Comparison of ENCODE assay signal across 1 cellular context in the genomic region with DNA sequence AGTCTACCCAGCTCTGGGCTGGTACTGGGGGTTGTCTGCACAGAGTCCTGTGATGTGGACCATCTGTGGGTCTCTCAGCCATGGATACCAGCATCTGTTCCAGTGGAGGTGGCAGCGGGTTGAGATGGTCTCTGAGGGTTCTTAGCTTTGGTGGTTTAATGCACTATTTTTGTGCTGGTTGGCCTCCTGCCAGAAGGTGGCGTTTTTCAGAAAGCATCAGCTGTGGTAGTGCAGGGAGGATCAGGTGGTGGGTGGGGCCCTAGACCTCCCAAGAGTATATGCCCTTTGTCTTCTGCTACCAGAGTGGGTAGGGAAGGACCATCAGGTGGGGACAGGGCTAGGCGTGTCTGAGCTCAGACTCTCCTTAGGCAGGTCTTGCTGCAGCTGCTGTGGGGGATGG.
TF ChIP-seq lines count a peak whose summit lies in the region.

No MANE protein-coding gene starts in this region.

TF ChIP-seq in HepG2, 621 proteins besides CTCF, POLR2A, EP300 and RAD21:
- TF ChIP-seq, protein P1, sequence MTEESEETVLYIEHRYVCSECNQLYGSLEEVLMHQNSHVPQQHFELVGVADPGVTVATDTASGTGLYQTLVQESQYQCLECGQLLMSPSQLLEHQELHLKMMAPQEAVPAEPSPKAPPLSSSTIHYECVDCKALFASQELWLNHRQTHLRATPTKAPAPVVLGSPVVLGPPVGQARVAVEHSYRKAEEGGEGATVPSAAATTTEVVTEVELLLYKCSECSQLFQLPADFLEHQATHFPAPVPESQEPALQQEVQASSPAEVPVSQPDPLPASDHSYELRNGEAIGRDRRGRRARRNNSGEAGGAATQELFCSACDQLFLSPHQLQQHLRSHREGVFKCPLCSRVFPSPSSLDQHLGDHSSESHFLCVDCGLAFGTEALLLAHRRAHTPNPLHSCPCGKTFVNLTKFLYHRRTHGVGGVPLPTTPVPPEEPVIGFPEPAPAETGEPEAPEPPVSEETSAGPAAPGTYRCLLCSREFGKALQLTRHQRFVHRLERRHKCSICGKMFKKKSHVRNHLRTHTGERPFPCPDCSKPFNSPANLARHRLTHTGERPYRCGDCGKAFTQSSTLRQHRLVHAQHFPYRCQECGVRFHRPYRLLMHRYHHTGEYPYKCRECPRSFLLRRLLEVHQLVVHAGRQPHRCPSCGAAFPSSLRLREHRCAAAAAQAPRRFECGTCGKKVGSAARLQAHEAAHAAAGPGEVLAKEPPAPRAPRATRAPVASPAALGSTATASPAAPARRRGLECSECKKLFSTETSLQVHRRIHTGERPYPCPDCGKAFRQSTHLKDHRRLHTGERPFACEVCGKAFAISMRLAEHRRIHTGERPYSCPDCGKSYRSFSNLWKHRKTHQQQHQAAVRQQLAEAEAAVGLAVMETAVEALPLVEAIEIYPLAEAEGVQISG (CRISPR knock-in tag; IDR thresholded peaks at IDR 0.05), result peak; percentile 63
- TF ChIP-seq, protein P2, sequence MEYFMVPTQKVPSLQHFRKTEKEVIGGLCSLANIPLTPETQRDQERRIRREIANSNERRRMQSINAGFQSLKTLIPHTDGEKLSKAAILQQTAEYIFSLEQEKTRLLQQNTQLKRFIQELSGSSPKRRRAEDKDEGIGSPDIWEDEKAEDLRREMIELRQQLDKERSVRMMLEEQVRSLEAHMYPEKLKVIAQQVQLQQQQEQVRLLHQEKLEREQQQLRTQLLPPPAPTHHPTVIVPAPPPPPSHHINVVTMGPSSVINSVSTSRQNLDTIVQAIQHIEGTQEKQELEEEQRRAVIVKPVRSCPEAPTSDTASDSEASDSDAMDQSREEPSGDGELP (IDR thresholded peaks at IDR 0.05; ENCODE audit: borderline replicate concordance, low read depth), result peak; percentile 22; the same call in 1 of the 2 replicates
